ENCODE assay signal across 22 cellular contexts in the genomic region with DNA sequence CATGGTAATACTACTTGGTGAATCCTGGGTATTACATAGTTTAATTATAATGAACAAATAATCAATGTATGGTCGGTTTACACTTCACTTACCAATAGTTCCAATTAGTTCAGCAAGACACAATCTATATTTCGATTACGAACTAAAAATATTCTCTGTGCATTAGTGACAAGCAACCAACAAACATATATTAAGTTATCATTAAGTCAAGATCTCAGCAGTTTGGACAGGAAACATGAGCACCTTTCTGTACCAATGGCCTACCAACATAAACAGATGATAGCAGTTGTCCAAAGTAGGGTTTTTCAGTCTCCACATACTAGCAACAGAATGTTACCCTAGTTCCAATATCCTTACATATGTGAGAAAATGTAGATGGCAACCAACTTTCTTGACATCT.
"Had no signal": no experiment of that assay in that cellular context is flagged by ENCODE, and none has a peak within 500 bp of the region (broad histone marks: within the 10 kb centered on the region; RNA-seq: fewer than 3 reads in every experiment).

No MANE protein-coding gene starts in this region.

- DNase-seq: activated CD4-positive, alpha-beta T cell treated with anti-CD3 and anti-CD28 coated beads, Interleukin-2, amount 50 U/mL, for 4 hours; activated effector memory CD4-positive, alpha-beta T cell treated with anti-CD3 and anti-CD28 coated beads, Interleukin-2, amount 50 U/mL, for 16 hours; activated T-cell treated with anti-CD3 and anti-CD28 coated beads, Interleukin-2, amount 50 U/mL, for 72 hours; adrenal gland; dermis blood vessel endothelial cell; effector memory CD4-positive, alpha-beta T cell; esophagus squamous epithelium; left colon; midbrain; nephron progenitor cell; occipital lobe; stimulated activated naive CD8-positive, alpha-beta T cell treated with anti-CD3 and anti-CD28 coated beads, Interleukin-15, Interleukin-2, amounts not matched to agents 100 U/mL and 50 U/mL, for 24 hours; T-helper 2 cell; transverse colon; uterus had no signal

- H3K4me3 ChIP-seq: adrenal gland, esophagus squamous epithelium, lung, transverse colon, uterus had no signal

- H3K4me3 Mint-ChIP-seq: activated T-cell treated with anti-CD3 and anti-CD28 coated beads, Interleukin-2, amount 50 U/mL, for 72 hours; nephron progenitor cell had no signal

- H3K27me3 Mint-ChIP-seq: progenitor cell of endocrine pancreas had no signal

- FAIRE-seq: astrocyte, bronchial epithelial cell, endothelial cell of umbilical vein, islet of Langerhans had no signal

- H3K36me3 ChIP-seq: adrenal gland, uterus had no signal

- H3K27me3 ChIP-seq: adrenal gland, esophagus squamous epithelium, transverse colon, uterus had no signal

- H3K9me3 Mint-ChIP-seq: activated naive CD4-positive, alpha-beta T cell treated with anti-CD3 and anti-CD28 coated beads, Interleukin-2, amount 50 U/mL, for 72 hours; activated T-cell treated with anti-CD3 and anti-CD28 coated beads, Interleukin-2, amount 50 U/mL, for 72 hours had no signal

- H3K27ac Mint-ChIP-seq: activated naive CD4-positive, alpha-beta T cell treated with anti-CD3 and anti-CD28 coated beads, Interleukin-2, amount 50 U/mL, for 72 hours; activated T-cell treated with anti-CD3 and anti-CD28 coated beads, Interleukin-2, amount 50 U/mL, for 72 hours; nephron progenitor cell had no signal

- H3K27ac ChIP-seq: transverse colon, uterus had no signal

- H3K9me3 ChIP-seq: adrenal gland, esophagus squamous epithelium, transverse colon, uterus had no signal

- ATAC-seq: activated naive CD4-positive, alpha-beta T cell treated with anti-CD3 and anti-CD28 coated beads, Interleukin-2, amount 50 U/mL, for 72 hours; activated T-cell treated with anti-CD3 and anti-CD28 coated beads, Interleukin-2, amount 50 U/mL, for 72 hours; left colon; stimulated activated naive CD8-positive, alpha-beta T cell treated with anti-CD3 and anti-CD28 coated beads, Interleukin-15, Interleukin-2, amounts not matched to agents 100 U/mL and 50 U/mL, for 24 hours had no signal
